ENCODE assay signal across 1 cellular context in genomic region chr11:33699515-33700424, GRCh38.
A peak's percentile ranks its signal among the peaks of the same experiment; 100 is the strongest.
TF ChIP-seq lines count a peak whose summit lies in the region.

No MANE protein-coding gene starts in this region.

TF ChIP-seq in HepG2, 621 proteins besides CTCF, POLR2A, EP300 and RAD21 (continued from another document and continues in another):
- TF ChIP-seq KDM4B (CRISPR knock-in tag; IDR thresholded peaks at IDR 0.05) (no peak), PTBP1 (IDR thresholded peaks at IDR 0.05; ENCODE audit: low read depth, low read length, poor library complexity, severe bottlenecking) (no peak), ZC3H13 (CRISPR knock-in tag; IDR thresholded peaks at IDR 0.05) (peak; percentile 79; the same call in 1 of the 2 replicates), ZNF383 (CRISPR knock-in tag; IDR thresholded peaks at IDR 0.05; ENCODE audit: borderline replicate concordance) (no peak), ZNF589 (CRISPR knock-in tag; conservative IDR thresholded peaks at IDR 0.05) (0 out of 2 replicates have a peak, but pooled peaks have one; percentile 61), PITX1 (CRISPR knock-in tag; IDR thresholded peaks at IDR 0.05) (peak; percentile 87), ZKSCAN1 (IDR thresholded peaks at IDR 0.05; ENCODE audit: low read length) (no peak), ZNF598 (CRISPR knock-in tag; IDR thresholded peaks at IDR 0.05; ENCODE audit: borderline replicate concordance) (peak; percentile 20; the same call in 1 of the 2 replicates), ZNF773 (CRISPR knock-in tag; IDR thresholded peaks at IDR 0.05; ENCODE audit: borderline replicate concordance) (no peak), PHF20 (CRISPR knock-in tag; IDR thresholded peaks at IDR 0.05) (no peak), ZNF354B (CRISPR knock-in tag; IDR thresholded peaks at IDR 0.05) (peak; percentile 31; the same call in 1 of the 2 replicates), TCF12 (IDR thresholded peaks at IDR 0.05) (no peak), TCF12 (CRISPR knock-in tag; IDR thresholded peaks at IDR 0.05) (no peak), ZNF747 (CRISPR knock-in tag; IDR thresholded peaks at IDR 0.05; ENCODE audit: borderline replicate concordance) (peak; percentile 70; the same call in 1 of the 2 replicates), HMGXB4 (CRISPR knock-in tag; IDR thresholded peaks at IDR 0.05; ENCODE audit: borderline replicate concordance in 1 of 2, low read depth in 1 of 2) (no peak), LCORL (IDR thresholded peaks at IDR 0.05) (peak; percentile 91), LCORL (CRISPR knock-in tag; IDR thresholded peaks at IDR 0.05) (peak; percentile 88), PRDM10 (CRISPR knock-in tag; IDR thresholded peaks at IDR 0.05; ENCODE audit: low read depth) (peak; percentile 97), TOPORS (CRISPR knock-in tag; IDR thresholded peaks at IDR 0.05) (peak; percentile 94), ZNF737 (CRISPR knock-in tag; IDR thresholded peaks at IDR 0.05; ENCODE audit: borderline replicate concordance) (no peak), MED1 (CRISPR knock-in tag; IDR thresholded peaks at IDR 0.05) (peak; percentile 81), FOSL2 (CRISPR knock-in tag; IDR thresholded peaks at IDR 0.05) (peak; percentile 56), MEF2D (CRISPR knock-in tag; IDR thresholded peaks at IDR 0.05) (peak; percentile 37; the same call in 1 of the 2 replicates), KAT7 (CRISPR knock-in tag; IDR thresholded peaks at IDR 0.05; ENCODE audit: borderline replicate concordance) (no peak), ZSCAN9 (CRISPR knock-in tag; IDR thresholded peaks at IDR 0.05; ENCODE audit: borderline replicate concordance) (peak; percentile 70; the same call in 1 of the 2 replicates), HNF4G (IDR thresholded peaks at IDR 0.05; ENCODE audit: borderline replicate concordance, low read depth, low read length) (peak; percentile 66; the same call in 1 of the 2 replicates), HNF4G (CRISPR knock-in tag; IDR thresholded peaks at IDR 0.05; ENCODE audit: borderline replicate concordance, low read depth) (peak; percentile 80; the same call in 1 of the 2 replicates), ZFP91 (CRISPR knock-in tag; IDR thresholded peaks at IDR 0.05; ENCODE audit: borderline replicate concordance) (peak; percentile 67), ZNF746 (CRISPR knock-in tag; IDR thresholded peaks at IDR 0.05) (peak; percentile 86), ARHGAP35 (CRISPR knock-in tag; IDR thresholded peaks at IDR 0.05; ENCODE audit: borderline replicate concordance) (0 out of 2 replicates have a peak, but pooled peaks have one; percentile 50), MED13 (CRISPR knock-in tag; IDR thresholded peaks at IDR 0.05) (peak; percentile 71; the same call in 1 of the 2 replicates), ZNF160 (CRISPR knock-in tag; IDR thresholded peaks at IDR 0.05) (peak; percentile 46; the same call in 1 of the 2 replicates), FOXO4 (CRISPR knock-in tag; conservative IDR thresholded peaks at IDR 0.05) (no peak), DPF2 (CRISPR knock-in tag; IDR thresholded peaks at IDR 0.05; ENCODE audit: borderline replicate concordance, low read depth) (0 out of 2 replicates have a peak, but pooled peaks have one; percentile 37), ZNF451 (CRISPR knock-in tag; IDR thresholded peaks at IDR 0.05) (no peak), FLYWCH1 (CRISPR knock-in tag; IDR thresholded peaks at IDR 0.05) (no peak), ZNF235 (CRISPR knock-in tag; IDR thresholded peaks at IDR 0.05; ENCODE audit: borderline replicate concordance) (peak; percentile 39; the same call in 1 of the 2 replicates), NR2C2 (CRISPR knock-in tag; IDR thresholded peaks at IDR 0.05; ENCODE audit: borderline replicate concordance) (peak; percentile 51; the same call in 1 of the 2 replicates), ZMYM2 (CRISPR knock-in tag; IDR thresholded peaks at IDR 0.05) (0 out of 2 replicates have a peak, but pooled peaks have one; percentile 41), CREB1 (IDR thresholded peaks at IDR 0.05) (no peak), CREB1 (CRISPR knock-in tag; IDR thresholded peaks at IDR 0.05) (peak; percentile 79), SPEN (CRISPR knock-in tag; IDR thresholded peaks at IDR 0.05; ENCODE audit: low read depth) (peak; percentile 54; the same call in 1 of the 2 replicates), ZNF772 (CRISPR knock-in tag; IDR thresholded peaks at IDR 0.05) (peak; percentile 81; the same call in 1 of the 2 replicates), FOXA3 (CRISPR knock-in tag; IDR thresholded peaks at IDR 0.05) (peak; percentile 48), SMAD9 (CRISPR knock-in tag; IDR thresholded peaks at IDR 0.05) (0 out of 2 replicates have a peak, but pooled peaks have one; percentile 25), TMF1 (CRISPR knock-in tag; IDR thresholded peaks at IDR 0.05; ENCODE audit: low read depth) (0 out of 2 replicates have a peak, but pooled peaks have one; percentile 13), ASH2L (IDR thresholded peaks at IDR 0.05; ENCODE audit: insufficient read length, low read depth, low read length) (peak; percentile 64), NRL (CRISPR knock-in tag; IDR thresholded peaks at IDR 0.05; ENCODE audit: borderline replicate concordance) (peak; percentile 57; the same call in 1 of the 2 replicates), ZNF710 (CRISPR knock-in tag; IDR thresholded peaks at IDR 0.05; ENCODE audit: borderline replicate concordance) (0 out of 2 replicates have a peak, but pooled peaks have one; percentile 55), IRF9 (CRISPR knock-in tag; IDR thresholded peaks at IDR 0.05; ENCODE audit: borderline replicate concordance) (peak; percentile 71; the same call in 1 of the 2 replicates), ETV6 (CRISPR knock-in tag; conservative IDR thresholded peaks at IDR 0.05) (no peak), GPN1 (CRISPR knock-in tag; IDR thresholded peaks at IDR 0.05; ENCODE audit: borderline replicate concordance) (no peak), KDM5B (CRISPR knock-in tag; IDR thresholded peaks at IDR 0.05; ENCODE audit: borderline replicate concordance) (peak; percentile 70; the same call in 1 of the 2 replicates), ZNF414 (CRISPR knock-in tag; IDR thresholded peaks at IDR 0.05) (peak; percentile 35; the same call in 1 of the 2 replicates), ZNF749 (CRISPR knock-in tag; IDR thresholded peaks at IDR 0.05; ENCODE audit: borderline replicate concordance) (no peak; the same call in 1 of the 2 replicates), RBM39 (IDR thresholded peaks at IDR 0.05; ENCODE audit: low read depth, low read length, poor library complexity, severe bottlenecking) (no peak), CENPX (CRISPR knock-in tag; IDR thresholded peaks at IDR 0.05) (no peak), RELA (CRISPR knock-in tag; IDR thresholded peaks at IDR 0.05) (no peak), HOMEZ (CRISPR knock-in tag; IDR thresholded peaks at IDR 0.05; ENCODE audit: low read depth) (peak; percentile 62), ELF3 (CRISPR knock-in tag; IDR thresholded peaks at IDR 0.05) (peak; percentile 49), BORCS8-MEF2B (CRISPR knock-in tag; IDR thresholded peaks at IDR 0.05) (peak; percentile 87)
